14 cellular contexts compared by ENCODE assay signal in the genomic region with DNA sequence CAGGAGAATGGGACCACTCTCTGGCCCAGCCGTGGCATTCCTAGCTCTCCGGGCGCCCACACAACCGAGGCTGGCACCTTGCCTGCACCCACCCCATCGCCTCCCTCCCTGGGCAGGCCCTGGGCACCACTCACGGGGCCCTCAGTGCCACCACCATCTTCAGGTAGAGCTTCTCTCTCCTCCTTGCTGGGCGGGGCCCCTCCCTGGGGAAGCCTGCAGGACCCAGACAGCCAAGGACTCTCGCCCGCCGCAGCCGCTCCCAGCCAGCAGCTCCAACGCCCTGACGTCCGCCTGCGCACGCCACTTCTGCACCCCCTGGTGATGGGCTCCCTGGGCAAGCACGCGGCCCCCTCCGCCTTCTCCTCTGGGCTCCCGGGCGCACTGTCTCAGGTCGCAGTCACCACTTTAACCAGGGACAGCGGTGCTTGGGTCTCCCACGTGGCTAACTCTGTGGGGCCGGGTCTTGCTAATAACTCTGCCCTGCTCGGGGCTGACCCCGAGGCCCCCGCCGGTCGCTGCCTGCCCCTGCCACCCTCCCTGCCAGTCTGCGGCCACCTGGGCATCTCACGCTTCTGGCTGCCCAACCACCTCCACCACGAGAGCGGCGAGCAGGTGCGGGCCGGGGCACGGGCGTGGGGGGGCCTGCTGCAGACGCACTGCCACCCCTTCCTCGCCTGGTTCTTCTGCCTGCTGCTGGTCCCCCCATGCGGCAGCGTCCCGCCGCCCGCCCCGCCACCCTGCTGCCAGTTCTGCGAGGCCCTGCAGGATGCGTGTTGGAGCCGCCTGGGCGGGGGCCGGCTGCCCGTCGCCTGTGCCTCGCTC. TPM values are rescaled to one million over a fixed set of nuclear protein-coding genes. Genes with fewer than 3 reads are reported as not detected.
DNase-seq lines count a peak whose midpoint lies in the region; ATAC-seq and TF ChIP-seq lines count a peak whose summit lies in the region.
"Had no signal": no experiment of that assay in that cellular context is flagged by ENCODE, and none has a peak within 500 bp of the region (broad histone marks: within the 10 kb centered on the region; RNA-seq: fewer than 3 reads in every experiment).

No MANE protein-coding gene starts in this region.

- H4K91ac ChIP-seq in mesenchymal stem cell (ENCODE audit: low read length) = no peak overlapping the region

- no peak overlapping the region for H2BK5ac ChIP-seq in mesenchymal stem cell (ENCODE audit: low read depth, low read length, poor library complexity, severe bottlenecking)

- H3K27ac ChIP-seq in esophagus (ENCODE audit: low read depth in 2 of 2, low read length in 1 of 2) (peak overlapping the region in 1 of 2 donors; percentile 44), mesenchymal stem cell (ENCODE audit: low read length, poor library complexity, severe bottlenecking) (no peak overlapping the region), tibial artery (peak overlapping the region; percentile 73 to 75)
- H3K27ac ChIP-seq: 22Rv1 had no signal

- intact Hi-C loops in tibial artery (cut with DNase I; ENCODE audit: low total_unique reads) = loop anchor here (10.0 kb wide), 1 partner anchor 301 kb away; no protein-coding TSS in a partner anchor

- H3K4me2 ChIP-seq in mesenchymal stem cell (ENCODE audit: low read length, poor library complexity, severe bottlenecking) = no peak overlapping the region

- WGBS in esophagus, 2 donors = 54 to 64% methylated on average over 53 to 55 of the region's 55 CpGs
- 97% methylated on average over 52 of the region's 55 CpGs for WGBS in mesenchymal stem cell

- no peak overlapping the region for H2BK15ac ChIP-seq in mesenchymal stem cell (ENCODE audit: low read depth, poor library complexity, severe bottlenecking)

- H3K14ac ChIP-seq in mesenchymal stem cell (ENCODE audit: low read length in 2 of 2) = no peak overlapping the region

- peaks cover 0 to 2% of the 10 kb centered on the region in 2 donors for H3K36me3 ChIP-seq in esophagus (ENCODE audit: control insufficient read depth in 2 of 2, insufficient read depth in 2 of 2, low read length in 1 of 2)
- H3K36me3 ChIP-seq in mesenchymal stem cell (ENCODE audit: control insufficient read depth in 1 of 2, insufficient read depth in 2 of 2, low read depth in 1 of 2, low read length in 2 of 2) = peaks cover 0 to 84% of the 10 kb centered on the region in 2 experiments
- peaks cover 0 to 2% (median 0%) of the 10 kb centered on the region in 3 donors for H3K36me3 ChIP-seq in tibial artery
- H3K36me3 ChIP-seq: prostate gland had no signal

- DNase-seq in DMS53 (lab: John Stamatoyannopoulos, UW) = peak; percentile 36
- no peak for DNase-seq in DMS53 treated with DMSO at 0.1 percent for 48 hours (lab: John Stamatoyannopoulos, UW; ENCODE audit: unreplicated experiment)
- no peak for DNase-seq in mesenchymal stem cell
- DNase-seq in tibial artery = no peak
- no peak for DNase-seq in DMS114 treated with DMSO at 0.1 percent for 48 hours (lab: John Stamatoyannopoulos, UW; ENCODE audit: unreplicated experiment)
- DNase-seq: activated naive CD8-positive, alpha-beta T cell treated with anti-CD3 and anti-CD28 coated beads, Interleukin-2, amount 10 ng/mL, durations not matched to agents 7 days and 5 days; cortex of kidney; stimulated activated CD4-positive, alpha-beta T cell treated with anti-CD3 and anti-CD28 coated beads, Interleukin-2, amount 100 ng/mL, for 48 hours; T-helper 1 cell had no signal

- no peak overlapping the region for H2AK5ac ChIP-seq in mesenchymal stem cell (ENCODE audit: low read length, severe bottlenecking)

- H3K4me3 ChIP-seq in esophagus (ENCODE audit: low read depth in 1 of 2, low read length in 2 of 2) (peak overlapping the region; percentile 27 to 31), mesenchymal stem cell (ENCODE audit: insufficient read depth in 1 of 2, low read depth in 1 of 2, low read length in 2 of 2) (peak overlapping the region; percentile 20 to 71), tibial artery (peak overlapping the region; percentile 52 to 55)

- H3K4me1 ChIP-seq in esophagus (ENCODE audit: control insufficient read depth in 2 of 2, insufficient read depth in 2 of 2, low read length in 1 of 2) (peaks cover 10 to 42% of the 10 kb centered on the region in 2 donors), mesenchymal stem cell (ENCODE audit: control insufficient read depth, insufficient read depth, low read depth, low read length) (peaks cover 65% of the 10 kb centered on the region), tibial artery (peaks cover 0 to 79% (median 68%) of the 10 kb centered on the region in 4 donors)

- ATAC-seq in HG02852 (IDR thresholded peaks at IDR 0.05; ENCODE audit: unreplicated experiment) (no peak), GM18870 (IDR thresholded peaks at IDR 0.05; ENCODE audit: unreplicated experiment) (no peak)

- H3K23ac ChIP-seq in mesenchymal stem cell (ENCODE audit: low read length in 2 of 2) = no peak overlapping the region

- H3K27me3 ChIP-seq in esophagus (ENCODE audit: control insufficient read depth in 1 of 2, insufficient read depth in 2 of 2, low read length in 2 of 2) (no peaks in the 10 kb centered on the region), mesenchymal stem cell (ENCODE audit: control insufficient read depth in 1 of 2, insufficient read depth in 1 of 2, low read length in 2 of 2) (peaks cover 0 to 5% of the 10 kb centered on the region in 2 experiments), tibial artery (no peaks in the 10 kb centered on the region)

- no peak overlapping the region for H2BK120ac ChIP-seq in mesenchymal stem cell (ENCODE audit: low read depth, low read length)

- no peak overlapping the region for H4K8ac ChIP-seq in mesenchymal stem cell (ENCODE audit: low read length)

- no peak overlapping the region for H3K4ac ChIP-seq in mesenchymal stem cell (ENCODE audit: low read depth in 1 of 2, low read length in 2 of 2)

- H3K9me3 ChIP-seq in esophagus (ENCODE audit: control insufficient read depth in 2 of 2, insufficient read depth in 1 of 2, low read depth in 1 of 2, low read length in 1 of 2) = no peaks in the 10 kb centered on the region
- no peaks in the 10 kb centered on the region for H3K9me3 ChIP-seq in mesenchymal stem cell (ENCODE audit: control insufficient read depth, low read length)
- no peaks in the 10 kb centered on the region for H3K9me3 ChIP-seq in tibial artery
- H3K9me3 ChIP-seq: prostate gland had no signal

- H3K9ac ChIP-seq in mesenchymal stem cell (ENCODE audit: low read length) = peak overlapping the region; percentile 68

- no peak overlapping the region for H2BK12ac ChIP-seq in mesenchymal stem cell (ENCODE audit: low read length in 2 of 2)

- TF ChIP-seq CTCF in tibial artery (IDR thresholded peaks at IDR 0.05) = no peak

- H2AFZ ChIP-seq in mesenchymal stem cell (ENCODE audit: low read depth, low read length) = no peak overlapping the region

- peaks cover 26% of the 10 kb centered on the region for H3K79me1 ChIP-seq in mesenchymal stem cell (replicated peaks; ENCODE audit: low read length, poor library complexity, severe bottlenecking)

- no peak overlapping the region for H3K18ac ChIP-seq in mesenchymal stem cell (ENCODE audit: low read depth in 1 of 2, low read length in 2 of 2)

RNA-seq across cellular contexts. Expression of gene COL18A1, which starts 51.3 kb away (rescaled TPM):
- polyA plus RNA-seq in esophagus = 10 to 100 TPM; 29.7 to 29.9 TPM
- polyA plus RNA-seq in mesenchymal stem cell (2013, experiment 1 of 2) = 330 TPM
- polyA plus RNA-seq in mesenchymal stem cell (2013, experiment 2 of 2) = 322 TPM
